ENCODE assay signal across 9 cellular contexts in the genomic region with DNA sequence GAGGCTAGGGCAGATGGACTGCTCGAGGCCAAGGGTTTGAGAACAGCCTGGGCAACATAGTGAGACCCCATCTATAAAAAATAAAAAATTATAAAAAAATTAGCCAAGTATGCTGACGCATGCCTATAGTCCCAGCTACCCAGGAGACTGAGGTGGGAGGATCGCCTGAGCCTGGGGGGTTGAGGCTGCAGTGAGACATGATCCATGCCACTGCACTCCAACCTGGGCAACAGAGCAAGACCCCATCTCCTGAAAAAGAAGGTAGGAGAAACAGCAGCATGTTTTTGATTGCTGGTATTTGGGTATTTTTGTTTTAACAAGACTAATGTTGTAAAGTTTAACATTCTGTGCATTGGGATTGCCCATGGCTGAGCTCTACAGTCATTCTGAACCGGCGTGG.
"Had no signal": no experiment of that assay in that cellular context is flagged by ENCODE, and none has a peak within 500 bp of the region (broad histone marks: within the 10 kb centered on the region; RNA-seq: fewer than 3 reads in every experiment).

No MANE protein-coding gene starts in this region.

- H3K4me1 ChIP-seq: HAP-1 had no signal

- H3K9me3 ChIP-seq: HAP-1 had no signal

- H2AFZ ChIP-seq: GM23248 had no signal

- H3K27ac Mint-ChIP-seq: HFFc6 had no signal

- H3K27ac ChIP-seq: GM23248, HL-60, KMS-11 had no signal

- DNase-seq: GM23248, GOT3, H7, HFFc6, IMR-90, KBM-7 had no signal

- H3K4me2 ChIP-seq: KMS-11 had no signal

- H3K9ac ChIP-seq: GM23248, KMS-11 had no signal

- H3K4me3 ChIP-seq: GM23248, HAP-1 had no signal

- H3K4me3 Mint-ChIP-seq: HFFc6 had no signal

- H3K9me3 Mint-ChIP-seq: HFFc6 had no signal
